27 cellular contexts compared by ENCODE assay signal in genomic region chr21:33904041-33904440, GRCh38.
"Had no signal": no experiment of that assay in that cellular context is flagged by ENCODE, and none has a peak within 500 bp of the region (broad histone marks: within the 10 kb centered on the region; RNA-seq: fewer than 3 reads in every experiment).

No MANE protein-coding gene starts in this region.

- H3K4me3 ChIP-seq: coronary artery, dorsolateral prefrontal cortex, pancreas, prostate gland, tibial nerve had no signal

- H3K27me3 ChIP-seq: dorsolateral prefrontal cortex, pancreas, tibial nerve had no signal

- H3K27ac Mint-ChIP-seq: activated CD4-positive, alpha-beta memory T cell treated with anti-CD3 and anti-CD28 coated beads for 36 hours; activated CD4-positive, alpha-beta T cell treated with anti-CD3 and anti-CD28 coated beads, Interleukin-2, amount 10 ng/mL, durations not matched to agents 24 days and 14 days; activated T-helper 2 cell treated with anti-CD3 and anti-CD28 coated beads, Interferon-gamma antibody, Interleukin-2, Interleukin-4, amounts not matched to agents 10 μg/mL and 5 μg/mL and 100 μg/mL, durations not matched to agents 14 hours and 24 hours and 36 hours; naive B cell; stimulated activated memory B cell treated with anti-CD40 and anti-IgM and Interleukin-4, amounts not matched to agents 10 μg/mL and 1 μg/mL and 100 μg/mL, for 72 hours; stimulated activated naive CD8-positive, alpha-beta T cell treated with anti-CD3 and anti-CD28 coated beads, Interleukin-15, amount 100 ng/mL, for 72 hours had no signal

- ATAC-seq: activated naive CD4-positive, alpha-beta T cell treated with anti-CD3 and anti-CD28 coated beads, Interleukin-2, amount 50 U/mL, for 72 hours; activated T-cell treated with anti-CD3 and anti-CD28 coated beads, Interleukin-2, amount 50 U/mL, for 4 hours; left cardiac atrium; pancreas; sciatic nerve; stimulated activated memory B cell treated with anti-CD40 and anti-IgM and Interleukin-4, amounts not matched to agents 10 μg/mL and 1 μg/mL and 100 μg/mL, for 72 hours; stimulated activated naive CD8-positive, alpha-beta T cell treated with anti-CD3 and anti-CD28 coated beads, Interleukin-15, amount 100 ng/mL, for 72 hours had no signal

- H3K4me1 Mint-ChIP-seq: stimulated activated memory B cell treated with anti-CD40 and anti-IgM and Interleukin-4, amounts not matched to agents 10 μg/mL and 1 μg/mL and 100 μg/mL, for 72 hours had no signal

- H3K4me3 Mint-ChIP-seq: activated CD4-positive, alpha-beta memory T cell treated with anti-CD3 and anti-CD28 coated beads for 36 hours; activated CD4-positive, alpha-beta T cell treated with anti-CD3 and anti-CD28 coated beads, Interleukin-2, amount 10 ng/mL, durations not matched to agents 24 days and 14 days; activated T-cell treated with anti-CD3 and anti-CD28 coated beads, Interleukin-2, amount 50 U/mL, for 4 hours; stimulated activated memory B cell treated with anti-CD40 and anti-IgM and Interleukin-4, amounts not matched to agents 10 μg/mL and 1 μg/mL and 100 μg/mL, for 72 hours; stimulated activated naive CD8-positive, alpha-beta T cell treated with anti-CD3 and anti-CD28 coated beads, Interleukin-15, amount 100 ng/mL, for 72 hours had no signal

- H3K4me1 ChIP-seq: pancreas, prostate gland had no signal

- DNase-seq: activated CD4-positive, alpha-beta memory T cell treated with anti-CD3 and anti-CD28 coated beads for 36 hours; activated CD4-positive, alpha-beta T cell treated with anti-CD3 and anti-CD28 coated beads, Interleukin-2, amount 10 ng/mL, durations not matched to agents 24 days and 14 days; activated T-cell treated with anti-CD3 and anti-CD28 coated beads, Interleukin-2, amount 50 U/mL, for 4 hours; amygdala; cerebellar nuclear complex; dorsolateral prefrontal cortex; effector memory CD4-positive, alpha-beta T cell; left cardiac atrium; mammary epithelial cell; naive B cell; pancreas; retina; small intestine; stimulated activated CD4-positive, alpha-beta T cell treated with anti-CD3 and anti-CD28 coated beads, Interleukin-1b, Interleukin-23, amount 100 ng/mL, for 48 hours; stimulated activated CD4-positive, alpha-beta T cell treated with anti-CD3 and anti-CD28 coated beads, Interleukin-4, amount 100 ng/mL, for 4 hours; stimulated activated CD8-positive, alpha-beta memory T cell treated with anti-CD3 and anti-CD28 coated beads, Interleukin-4, amount 100 ng/mL, for 48 hours; stimulated activated naive CD8-positive, alpha-beta T cell treated with anti-CD3 and anti-CD28 coated beads, Interleukin-15, amount 100 ng/mL, for 72 hours; substantia nigra; T-helper 1 cell had no signal

- H3K9me3 Mint-ChIP-seq: activated CD4-positive, alpha-beta memory T cell treated with anti-CD3 and anti-CD28 coated beads for 36 hours; activated CD4-positive, alpha-beta T cell treated with anti-CD3 and anti-CD28 coated beads, Interleukin-2, amount 10 ng/mL, durations not matched to agents 24 days and 14 days; activated naive CD4-positive, alpha-beta T cell treated with anti-CD3 and anti-CD28 coated beads, Interleukin-2, amount 50 U/mL, for 72 hours; activated T-cell treated with anti-CD3 and anti-CD28 coated beads, Interleukin-2, amount 50 U/mL, for 4 hours; activated T-helper 2 cell treated with anti-CD3 and anti-CD28 coated beads, Interferon-gamma antibody, Interleukin-2, Interleukin-4, amounts not matched to agents 10 μg/mL and 5 μg/mL and 100 μg/mL, durations not matched to agents 14 hours and 24 hours and 36 hours; naive B cell; stimulated activated memory B cell treated with anti-CD40 and anti-IgM and Interleukin-4, amounts not matched to agents 10 μg/mL and 1 μg/mL and 100 μg/mL, for 72 hours; stimulated activated naive CD8-positive, alpha-beta T cell treated with anti-CD3 and anti-CD28 coated beads, Interleukin-15, amount 100 ng/mL, for 72 hours had no signal

- H3K27me3 Mint-ChIP-seq: activated CD4-positive, alpha-beta memory T cell treated with anti-CD3 and anti-CD28 coated beads for 36 hours; activated CD4-positive, alpha-beta T cell treated with anti-CD3 and anti-CD28 coated beads, Interleukin-2, amount 10 ng/mL, durations not matched to agents 24 days and 14 days; naive B cell; stimulated activated memory B cell treated with anti-CD40 and anti-IgM and Interleukin-4, amounts not matched to agents 10 μg/mL and 1 μg/mL and 100 μg/mL, for 72 hours; stimulated activated naive CD8-positive, alpha-beta T cell treated with anti-CD3 and anti-CD28 coated beads, Interleukin-15, amount 100 ng/mL, for 72 hours had no signal

- H3K27ac ChIP-seq: coronary artery, pancreas, prostate gland, VCaP had no signal

- H3K9me3 ChIP-seq: pancreas, prostate gland, tibial nerve had no signal
